In genomic region chr4:121656269-121656641, GRCh38 we compare ENCODE assay signal across 8 cellular contexts. TPM values are rescaled to one million over a fixed set of nuclear protein-coding genes. Genes with fewer than 3 reads are reported as not detected.
DNase-seq lines count a peak whose midpoint lies in the region; ATAC-seq and TF ChIP-seq lines count a peak whose summit lies in the region.

No MANE protein-coding gene starts in this region.

- BruUV-seq in MCF 10A (replicated peaks; lab: Mats Ljungman, UMichigan): no TSS peak

- H3K27ac Mint-ChIP-seq in MCF 10A (ENCODE audit: low read depth, unreplicated experiment) (no peak overlapping the region), type B pancreatic cell (no peak overlapping the region)

- CTCF ChIA-PET in MCF 10A (lab: Yijun Ruan, JAX): interaction anchor here (0.6 to 8.0 kb wide), 41 partner anchors 8 to 1673 kb away, joined by 3 to 92 read pairs (median 4); no protein-coding TSS in a partner anchor

- DNase-seq in activated CD4-positive, alpha-beta T cell treated with anti-CD3 and anti-CD28 coated beads for 24 hours (ENCODE audit: low read depth in 2 of 2): peak; percentile 7 to 10
- no peak for DNase-seq in activated CD4-positive, alpha-beta T cell treated with anti-CD3 and anti-CD28 coated beads for 1 hour
- DNase-seq in NCI-H82 treated with DMSO at 0.1 percent for 48 hours (lab: John Stamatoyannopoulos, UW; ENCODE audit: unreplicated experiment) (peak; percentile 14), MCF 10A (ENCODE audit: unreplicated experiment) (peak; percentile 66), left lobe of liver (ENCODE audit: low spot score) (no peak), type B pancreatic cell (ENCODE audit: extremely low spot score, unreplicated experiment) (no peak), DMS79 (lab: John Stamatoyannopoulos, UW) (no peak)

- TF ChIP-seq CTCF in MCF 10A (IDR thresholded peaks at IDR 0.05; ENCODE audit: unreplicated experiment) (peak; percentile 30), type B pancreatic cell (conservative IDR thresholded peaks at IDR 0.05) (peak; percentile 65)

- ATAC-seq in HG02852 (IDR thresholded peaks at IDR 0.05; ENCODE audit: unreplicated experiment): peak; percentile 42
- peak; percentile 80 for ATAC-seq in left lobe of liver

- peaks cover 6% of the 10 kb centered on the region for H3K36me3 Mint-ChIP-seq in MCF 10A (ENCODE audit: insufficient read depth, unreplicated experiment)
- no peaks in the 10 kb centered on the region for H3K36me3 Mint-ChIP-seq in type B pancreatic cell

- H3K27me3 Mint-ChIP-seq in MCF 10A (ENCODE audit: insufficient read depth, unreplicated experiment) (no peaks in the 10 kb centered on the region), type B pancreatic cell (no peaks in the 10 kb centered on the region)

- no peaks in the 10 kb centered on the region for H3K9me3 Mint-ChIP-seq in MCF 10A (ENCODE audit: unreplicated experiment)
- H3K9me3 Mint-ChIP-seq in type B pancreatic cell: no peaks in the 10 kb centered on the region

- peaks cover 8% of the 10 kb centered on the region for H3K4me1 Mint-ChIP-seq in MCF 10A (ENCODE audit: insufficient read depth, unreplicated experiment)
- no peaks in the 10 kb centered on the region for H3K4me1 Mint-ChIP-seq in type B pancreatic cell (ENCODE audit: unreplicated experiment)

- H3K4me3 Mint-ChIP-seq in MCF 10A (ENCODE audit: unreplicated experiment) (no peak overlapping the region), type B pancreatic cell (no peak overlapping the region)

- POLR2A ChIA-PET in MCF 10A (lab: Yijun Ruan, JAX): interaction anchor here (0.5 to 1.0 kb wide), 3 partner anchors 80 to 286 kb away, joined by 3 to 6 read pairs (median 3); no protein-coding TSS in a partner anchor

- intact Hi-C loops in MCF 10A (cut with micrococcal nuclease): loop anchor here (1.0 to 2.0 kb wide), 4 partner anchors 172 to 463 kb away; no protein-coding TSS in a partner anchor

RNA-seq across cellular contexts. Expression of gene ANXA5, which starts 40.5 kb away (rescaled TPM):
- total RNA-seq in MCF 10A (2022) (476 and 566 TPM in 2 replicates), left lobe of liver (49.1 TPM), type B pancreatic cell (ENCODE audit: low replicate concordance) (175 and 245 TPM in 2 replicates)

Comparison
In these comparisons a context has a peak if more than half of its experiments do, and no peak if none do; other contexts are left out.
1. DNase-seq: peak in activated CD4-positive, alpha-beta T cell treated with anti-CD3 and anti-CD28 coated beads for 24 hours (2 of 2), NCI-H82 treated with DMSO at 0.1 percent for 48 hours (single experiment) and MCF 10A (single experiment); none in activated CD4-positive, alpha-beta T cell treated with anti-CD3 and anti-CD28 coated beads for 1 hour (single experiment), left lobe of liver (single experiment), type B pancreatic cell (single experiment) and DMS79 (single experiment).